1 cellular context compared by ENCODE assay signal in the genomic region with DNA sequence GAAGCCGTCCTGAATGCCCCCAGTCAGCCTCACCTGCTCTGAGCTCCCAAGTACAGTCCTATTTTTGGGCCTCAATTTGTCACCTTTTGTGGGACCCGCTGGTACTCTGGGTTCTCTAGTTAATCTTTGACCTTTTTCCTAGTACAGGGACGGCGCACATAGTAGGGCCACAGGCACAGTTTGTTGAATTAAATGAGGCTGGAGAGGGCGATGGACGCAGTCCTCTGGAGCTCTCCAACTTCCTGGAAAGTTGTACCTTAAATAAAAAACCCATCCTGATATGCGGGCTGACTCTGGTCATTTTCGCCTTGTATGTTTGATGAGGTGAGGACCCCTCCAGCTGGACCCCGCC.
TF ChIP-seq lines count a peak whose summit lies in the region.

No MANE protein-coding gene starts in this region.

TF ChIP-seq in IMR-90, 13 proteins besides CTCF, POLR2A, EP300 and RAD21:
- no peak for TF ChIP-seq CEBPB (IDR thresholded peaks at IDR 0.05; ENCODE audit: low read depth, low read length)
- TF ChIP-seq BHLHE40 (IDR thresholded peaks at IDR 0.05; ENCODE audit: low read depth, low read length), result no peak
- TF ChIP-seq RFX5 (IDR thresholded peaks at IDR 0.05; ENCODE audit: low read depth, low read length), result no peak
- TF ChIP-seq MXI1 (IDR thresholded peaks at IDR 0.05; ENCODE audit: borderline replicate concordance, low read depth, low read length), result no peak
- TF ChIP-seq, protein P1, sequence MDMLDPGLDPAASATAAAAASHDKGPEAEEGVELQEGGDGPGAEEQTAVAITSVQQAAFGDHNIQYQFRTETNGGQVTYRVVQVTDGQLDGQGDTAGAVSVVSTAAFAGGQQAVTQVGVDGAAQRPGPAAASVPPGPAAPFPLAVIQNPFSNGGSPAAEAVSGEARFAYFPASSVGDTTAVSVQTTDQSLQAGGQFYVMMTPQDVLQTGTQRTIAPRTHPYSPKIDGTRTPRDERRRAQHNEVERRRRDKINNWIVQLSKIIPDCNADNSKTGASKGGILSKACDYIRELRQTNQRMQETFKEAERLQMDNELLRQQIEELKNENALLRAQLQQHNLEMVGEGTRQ (IDR thresholded peaks at IDR 0.05; ENCODE audit: low read depth, low read length), result no peak
- TF ChIP-seq, protein P2, sequence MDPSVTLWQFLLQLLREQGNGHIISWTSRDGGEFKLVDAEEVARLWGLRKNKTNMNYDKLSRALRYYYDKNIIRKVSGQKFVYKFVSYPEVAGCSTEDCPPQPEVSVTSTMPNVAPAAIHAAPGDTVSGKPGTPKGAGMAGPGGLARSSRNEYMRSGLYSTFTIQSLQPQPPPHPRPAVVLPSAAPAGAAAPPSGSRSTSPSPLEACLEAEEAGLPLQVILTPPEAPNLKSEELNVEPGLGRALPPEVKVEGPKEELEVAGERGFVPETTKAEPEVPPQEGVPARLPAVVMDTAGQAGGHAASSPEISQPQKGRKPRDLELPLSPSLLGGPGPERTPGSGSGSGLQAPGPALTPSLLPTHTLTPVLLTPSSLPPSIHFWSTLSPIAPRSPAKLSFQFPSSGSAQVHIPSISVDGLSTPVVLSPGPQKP (IDR thresholded peaks at IDR 0.05; ENCODE audit: borderline replicate concordance, low read depth, low read length), result no peak
- TF ChIP-seq MAZ (IDR thresholded peaks at IDR 0.05; ENCODE audit: borderline replicate concordance, low read depth, low read length), result no peak
- TF ChIP-seq SMC3 (IDR thresholded peaks at IDR 0.05; ENCODE audit: low read depth, low read length), result no peak
TF ChIP-seq in IMR-90: peak in this region for 0.
